Comparison of ENCODE assay signal across 21 cellular contexts in genomic region chr15:97410907-97411575, GRCh38.
DNase-seq lines count a peak whose midpoint lies in the region; ATAC-seq and TF ChIP-seq lines count a peak whose summit lies in the region.
"Had no signal": no experiment of that assay in that cellular context is flagged by ENCODE, and none has a peak within 500 bp of the region (broad histone marks: within the 10 kb centered on the region; RNA-seq: fewer than 3 reads in every experiment).

No MANE protein-coding gene starts in this region.

- POLR2A ChIA-PET in HEK293 (lab: Yijun Ruan, JAX), result no interaction called here

- H3K27ac ChIP-seq in HEK293 (ENCODE audit: extremely low read depth, low read depth, low read length) (no peak overlapping the region), vagina (no peak overlapping the region)
- H3K27ac ChIP-seq: KMS-11 had no signal

- CTCF ChIA-PET in HEK293 (lab: Yijun Ruan, JAX), result no interaction called here

- no peak overlapping the region for H3K27ac Mint-ChIP-seq in activated T-cell treated with anti-CD3 and anti-CD28 coated beads, Interleukin-2, amount 50 U/mL, for 72 hours
- H3K27ac Mint-ChIP-seq: CD4-positive, CD25-positive, alpha-beta regulatory T cell; GM23338 had no signal

- H3K27me3 Mint-ChIP-seq in activated T-cell treated with anti-CD3 and anti-CD28 coated beads, Interleukin-2, amount 50 U/mL, for 72 hours (ENCODE audit: low read depth), result no peaks in the 10 kb centered on the region
- H3K27me3 Mint-ChIP-seq: CD4-positive, CD25-positive, alpha-beta regulatory T cell had no signal

- H3K27me3 ChIP-seq in vagina, result no peaks in the 10 kb centered on the region

- no peak for TF ChIP-seq CTCF in HEK293 (tag by site-specific recombination; IDR thresholded peaks at IDR 0.05)
- no peak for TF ChIP-seq CTCF in vagina (IDR thresholded peaks at IDR 0.05)

- TF ChIP-seq POLR2A in vagina (IDR thresholded peaks at IDR 0.05), result no peak

- H3K4me3 ChIP-seq in HEK293 (ENCODE audit: low read depth, low read length) (no peak overlapping the region), vagina (no peak overlapping the region)
- H3K4me3 ChIP-seq: GM12878, GM23338, HAP-1 had no signal

- H3K4me1 Mint-ChIP-seq in activated T-cell treated with anti-CD3 and anti-CD28 coated beads, Interleukin-2, amount 50 U/mL, for 72 hours (ENCODE audit: low read depth), result no peaks in the 10 kb centered on the region
- H3K4me1 Mint-ChIP-seq: CD4-positive, CD25-positive, alpha-beta regulatory T cell; GM23338 had no signal

- no peaks in the 10 kb centered on the region for H3K36me3 Mint-ChIP-seq in activated T-cell treated with anti-CD3 and anti-CD28 coated beads, Interleukin-2, amount 50 U/mL, for 72 hours (ENCODE audit: insufficient read depth in 2 of 2)
- H3K36me3 Mint-ChIP-seq: CD4-positive, CD25-positive, alpha-beta regulatory T cell had no signal

- intact Hi-C loops in vagina (cut with DNase I), result no loop called here

- H3K36me3 ChIP-seq in HEK293 (ENCODE audit: control insufficient read depth in 2 of 2, insufficient read depth in 1 of 2, low read length in 2 of 2) (no peaks in the 10 kb centered on the region), vagina (no peaks in the 10 kb centered on the region)
- H3K36me3 ChIP-seq: HAP-1 had no signal

- H3K9me3 ChIP-seq in HEK293 (ENCODE audit: control insufficient read depth, insufficient read depth, low read depth, low read length), result no peaks in the 10 kb centered on the region
- H3K9me3 ChIP-seq in vagina, result no peaks in the 10 kb centered on the region
- H3K9me3 ChIP-seq: Caco-2, HAP-1 had no signal

- H3K4me1 ChIP-seq in HEK293 (ENCODE audit: control insufficient read depth, insufficient read depth, low read length) (no peaks in the 10 kb centered on the region; the same call in 1 of the 2 replicates), vagina (no peaks in the 10 kb centered on the region)
- H3K4me1 ChIP-seq: Caco-2, HAP-1 had no signal

- H3K9me3 Mint-ChIP-seq in activated T-cell treated with anti-CD3 and anti-CD28 coated beads, Interleukin-2, amount 50 U/mL, for 72 hours, result peaks cover 0 to 3% of the 10 kb centered on the region in 2 donors

- DNase-seq in LoVo (ENCODE audit: low spot score), result peak; percentile 65
- peak; percentile 27 for DNase-seq in NCI-H69 (lab: John Stamatoyannopoulos, UW)
- DNase-seq in left kidney (ENCODE audit: low read depth, low spot score), result peak; percentile 14
- no peak for DNase-seq in activated T-cell treated with anti-CD3 and anti-CD28 coated beads, Interleukin-2, amount 50 U/mL, for 72 hours
- DNase-seq in vagina (ENCODE audit: extremely low spot score in 2 of 2), result no peak
- DNase-seq in NCI-H1694 treated with DMSO at 0.1 percent for 48 hours (lab: John Stamatoyannopoulos, UW), result no peak
- DNase-seq: Caco-2; CD4-positive, CD25-positive, alpha-beta regulatory T cell; DMS 273 treated with DMSO at 0.1 percent for 48 hours; DMS79 treated with DMSO at 0.1 percent for 48 hours; IMR-90; NCI-H187; NCI-H510A; NCI-H748 treated with DMSO at 0.1 percent for 48 hours; T-helper 1 cell had no signal

- ATAC-seq in activated T-cell treated with anti-CD3 and anti-CD28 coated beads, Interleukin-2, amount 50 U/mL, for 72 hours (replicated peaks in 1 of 2), result no peak
- ATAC-seq: GM12878, GM23338, Panc1 had no signal

- no peak overlapping the region for H3K4me3 Mint-ChIP-seq in activated T-cell treated with anti-CD3 and anti-CD28 coated beads, Interleukin-2, amount 50 U/mL, for 72 hours
- H3K4me3 Mint-ChIP-seq: CD4-positive, CD25-positive, alpha-beta regulatory T cell; GM23338 had no signal

TF ChIP-seq in HEK293, 187 proteins besides CTCF, POLR2A, EP300 and RAD21:
- no peak for TF ChIP-seq ZXDB (tag by site-specific recombination; IDR thresholded peaks at IDR 0.05)
- no peak for TF ChIP-seq ZNF555 (tag by site-specific recombination; conservative IDR thresholded peaks at IDR 0.05)
- no peak for TF ChIP-seq HOXD13 (CRISPR knock-in tag; IDR thresholded peaks at IDR 0.05; ENCODE audit: borderline replicate concordance)
- peak; percentile 19; the same call in 1 of the 2 replicates for TF ChIP-seq HIC1 (tag by site-specific recombination; IDR thresholded peaks at IDR 0.05)
- peak; percentile 83 for TF ChIP-seq TCF7L2 (IDR thresholded peaks at IDR 0.05; ENCODE audit: borderline replicate concordance, low read depth, low read length)
TF ChIP-seq in HEK293: peak in this region for 2.

Comparison
In these comparisons a context has a peak if more than half of its experiments do, and no peak if none do; other contexts are left out.
1. DNase-seq: peak in LoVo (single experiment), NCI-H69 (single experiment) and left kidney (single experiment); none in activated T-cell treated with anti-CD3 and anti-CD28 coated beads, Interleukin-2, amount 50 U/mL, for 72 hours (0 of 2), vagina (0 of 2) and NCI-H1694 treated with DMSO at 0.1 percent for 48 hours (single experiment).